12 cellular contexts compared by ENCODE assay signal in the genomic region with DNA sequence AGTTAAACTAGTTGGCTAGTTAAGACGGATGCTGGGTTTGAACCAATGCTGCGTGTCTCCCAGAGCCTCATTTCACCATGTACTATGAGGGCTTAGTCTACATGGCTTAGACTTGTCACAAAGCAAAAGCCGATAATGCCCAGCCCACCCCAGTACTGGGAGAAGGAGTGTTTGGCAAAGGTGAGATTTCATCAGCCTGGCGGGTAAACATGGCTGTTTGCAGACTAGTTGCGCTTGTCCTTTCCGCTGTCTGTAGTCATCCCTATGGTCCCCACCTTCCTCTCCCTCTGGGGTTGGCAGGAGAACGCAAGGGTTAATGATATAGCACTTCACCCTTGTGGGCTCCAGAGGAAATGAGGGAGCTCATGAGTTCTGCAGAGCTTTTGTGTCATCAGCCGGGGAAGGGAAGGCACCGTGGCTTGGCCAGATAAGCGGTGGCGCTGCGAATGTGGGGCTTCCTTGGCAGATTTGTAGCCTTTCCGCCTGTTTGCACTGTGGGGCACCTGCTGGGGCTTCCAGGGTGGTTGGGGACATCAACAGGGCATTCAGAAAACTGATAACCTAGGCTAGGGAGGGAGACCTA. TPM values are rescaled to one million over a fixed set of nuclear protein-coding genes. Genes with fewer than 3 reads are reported as not detected.
DNase-seq lines count a peak whose midpoint lies in the region; ATAC-seq and TF ChIP-seq lines count a peak whose summit lies in the region.
"Had no signal": no experiment of that assay in that cellular context is flagged by ENCODE, and none has a peak within 500 bp of the region (broad histone marks: within the 10 kb centered on the region; RNA-seq: fewer than 3 reads in every experiment).

No MANE protein-coding gene starts in this region.

- TF ChIP-seq POLR2A in tibial nerve (IDR thresholded peaks at IDR 0.05), result no peak

- TF ChIP-seq EP300 in tibial nerve (IDR thresholded peaks at IDR 0.05), result no peak

- H3K27me3 Mint-ChIP-seq in activated T-cell treated with anti-CD3 and anti-CD28 coated beads, Interleukin-2, amount 50 U/mL, for 72 hours (ENCODE audit: low read depth), result peaks cover 16% of the 10 kb centered on the region
- no peaks in the 10 kb centered on the region for H3K27me3 Mint-ChIP-seq in natural killer cell treated with Interleukin-12 subunit alpha and Interleukin-12 subunit beta and Interleukin-15 and Interleukin-18, amount 100 ng/mL, for 72 hours

- DNase-seq in DMS53 (lab: John Stamatoyannopoulos, UW), result peak; percentile 90
- DNase-seq in NCI-H1417 treated with DMSO at 0.1 percent for 48 hours (lab: John Stamatoyannopoulos, UW), result peak; percentile 4
- DNase-seq in activated T-cell treated with anti-CD3 and anti-CD28 coated beads, Interleukin-2, amount 50 U/mL, for 72 hours, result peak; percentile 12 to 35
- DNase-seq in natural killer cell treated with Interleukin-12 subunit alpha and Interleukin-12 subunit beta and Interleukin-15 and Interleukin-18, amount 100 ng/mL, for 72 hours (ENCODE audit: low spot score), result no peak
- DNase-seq in occipital lobe (lab: John Stamatoyannopoulos, UW), result no peak
- DNase-seq in tibial nerve (ENCODE audit: low spot score in 2 of 2), result no peak
- DNase-seq in effector CD8-positive, alpha-beta T cell (lab: John Stamatoyannopoulos, UW), result no peak
- DNase-seq: left lung; stimulated activated naive CD4-positive, alpha-beta T cell treated with Interleukin-2 at 50 U/mL for 16 hours had no signal

- H3K36me3 Mint-ChIP-seq in activated T-cell treated with anti-CD3 and anti-CD28 coated beads, Interleukin-2, amount 50 U/mL, for 72 hours (ENCODE audit: insufficient read depth in 2 of 2), result no peaks in the 10 kb centered on the region
- no peaks in the 10 kb centered on the region for H3K36me3 Mint-ChIP-seq in natural killer cell treated with Interleukin-12 subunit alpha and Interleukin-12 subunit beta and Interleukin-15 and Interleukin-18, amount 100 ng/mL, for 72 hours

- H3K4me3 Mint-ChIP-seq in activated T-cell treated with anti-CD3 and anti-CD28 coated beads, Interleukin-2, amount 50 U/mL, for 72 hours, result peak overlapping the region; percentile 72 to 81
- H3K4me3 Mint-ChIP-seq in natural killer cell treated with Interleukin-12 subunit alpha and Interleukin-12 subunit beta and Interleukin-15 and Interleukin-18, amount 100 ng/mL, for 72 hours, result peak overlapping the region; percentile 93

- H3K27ac Mint-ChIP-seq in activated T-cell treated with anti-CD3 and anti-CD28 coated beads, Interleukin-2, amount 50 U/mL, for 72 hours, result peak overlapping the region; percentile 92
- peak overlapping the region; percentile 97 for H3K27ac Mint-ChIP-seq in natural killer cell treated with Interleukin-12 subunit alpha and Interleukin-12 subunit beta and Interleukin-15 and Interleukin-18, amount 100 ng/mL, for 72 hours

- no peak overlapping the region for H3K4me3 ChIP-seq in tibial nerve
- H3K4me3 ChIP-seq: left lung, skin epidermis had no signal

- H3K27me3 ChIP-seq in tibial nerve, result no peaks in the 10 kb centered on the region

- 50 to 58% methylated on average over 13 of the region's 13 CpGs for WGBS in tibial nerve, 2 donors

- H3K4me1 ChIP-seq in tibial nerve, result peaks cover 0 to 83% (median 40%) of the 10 kb centered on the region in 4 donors

- H3K9me3 ChIP-seq in tibial nerve, result no peaks in the 10 kb centered on the region
- H3K9me3 ChIP-seq: left lung had no signal

- peaks cover 0 to 7% (median 0%) of the 10 kb centered on the region in 3 donors for H3K36me3 ChIP-seq in tibial nerve
- H3K36me3 ChIP-seq: left lung had no signal

- no peak for TF ChIP-seq CTCF in tibial nerve (IDR thresholded peaks at IDR 0.05)

- peak in 1 of 2 donors; percentile 18 for ATAC-seq in activated T-cell treated with anti-CD3 and anti-CD28 coated beads, Interleukin-2, amount 50 U/mL, for 72 hours (replicated peaks in 1 of 2)
- ATAC-seq in natural killer cell treated with Interleukin-12 subunit alpha and Interleukin-12 subunit beta and Interleukin-15 and Interleukin-18, amount 100 ng/mL, for 72 hours, result peak; percentile 59 to 64
- no peak for ATAC-seq in HG03159 (IDR thresholded peaks at IDR 0.05; ENCODE audit: unreplicated experiment)
- ATAC-seq: left lung had no signal

- peak overlapping the region in 2 of 4 donors; percentile 70 to 84 for H3K27ac ChIP-seq in tibial nerve

- peaks cover 40% of the 10 kb centered on the region for H3K4me1 Mint-ChIP-seq in activated T-cell treated with anti-CD3 and anti-CD28 coated beads, Interleukin-2, amount 50 U/mL, for 72 hours (ENCODE audit: low read depth)
- peaks cover 37 to 46% of the 10 kb centered on the region in 2 donors for H3K4me1 Mint-ChIP-seq in natural killer cell treated with Interleukin-12 subunit alpha and Interleukin-12 subunit beta and Interleukin-15 and Interleukin-18, amount 100 ng/mL, for 72 hours (ENCODE audit: low read depth in 2 of 2)

- H3K9me3 Mint-ChIP-seq in activated T-cell treated with anti-CD3 and anti-CD28 coated beads, Interleukin-2, amount 50 U/mL, for 72 hours, result no peaks in the 10 kb centered on the region
- no peaks in the 10 kb centered on the region for H3K9me3 Mint-ChIP-seq in natural killer cell treated with Interleukin-12 subunit alpha and Interleukin-12 subunit beta and Interleukin-15 and Interleukin-18, amount 100 ng/mL, for 72 hours

RNA-seq across cellular contexts. Expression of a gene that starts 29.2 kb away (rescaled TPM):
- 1 to 10 TPM; 1.9 to 3.9 TPM for total RNA-seq in activated T-cell treated with anti-CD3 and anti-CD28 coated beads, Interleukin-2, amount 50 U/mL, for 72 hours
- 1 to 10 TPM; 5.9 to 8.3 TPM for total RNA-seq in natural killer cell treated with Interleukin-12 subunit alpha and Interleukin-12 subunit beta and Interleukin-15 and Interleukin-18, amount 100 ng/mL, for 72 hours
- 0.78 TPM for total RNA-seq in occipital lobe
- total RNA-seq in tibial nerve, result 100 to 1,000 TPM in 3 of 4 donors, 10 to 100 TPM in 1; 51.8 to 108 (median 105) TPM

RNA-seq across cellular contexts. Expression of a gene that starts 49.7 kb away (rescaled TPM):
- 1 to 10 TPM; 1.7 TPM for total RNA-seq in activated T-cell treated with anti-CD3 and anti-CD28 coated beads, Interleukin-2, amount 50 U/mL, for 72 hours
- total RNA-seq in natural killer cell treated with Interleukin-12 subunit alpha and Interleukin-12 subunit beta and Interleukin-15 and Interleukin-18, amount 100 ng/mL, for 72 hours, result under 1 TPM; 0.50 to 0.67 TPM
- total RNA-seq in occipital lobe (28.1 TPM), tibial nerve (10 to 100 TPM; 24.6 to 95.2 (median 67.8) TPM)
- total RNA-seq: T-helper 1 cell treated with Interleukin-12 subunit alpha and Interleukin-12 subunit beta and Interleukin-4 antibody, amounts not matched to agents 30 ng/mL and 1 ng/mL, for 36 hours had no signal

Comparison
In these comparisons a context has a peak if more than half of its experiments do, and no peak if none do; other contexts are left out.
1. DNase-seq: peak in DMS53 (single experiment), NCI-H1417 treated with DMSO at 0.1 percent for 48 hours (single experiment) and activated T-cell treated with anti-CD3 and anti-CD28 coated beads, Interleukin-2, amount 50 U/mL, for 72 hours (2 of 2); none in natural killer cell treated with Interleukin-12 subunit alpha and Interleukin-12 subunit beta and Interleukin-15 and Interleukin-18, amount 100 ng/mL, for 72 hours (single experiment), occipital lobe (single experiment), tibial nerve (0 of 2) and effector CD8-positive, alpha-beta T cell (single experiment).
2. RNA of a gene that starts 29.2 kb away (total RNA-seq): 51.8 to 108 TPM in tibial nerve; 5.9 to 8.3 TPM in natural killer cell treated with Interleukin-12 subunit alpha and Interleukin-12 subunit beta and Interleukin-15 and Interleukin-18, amount 100 ng/mL, for 72 hours, 1.9 to 3.9 TPM in activated T-cell treated with anti-CD3 and anti-CD28 coated beads, Interleukin-2, amount 50 U/mL, for 72 hours and 0.78 TPM in occipital lobe (single experiment); every median in the first group is over 4 times any median in the second.
3. RNA of a gene that starts 49.7 kb away (total RNA-seq): 24.6 to 95.2 TPM in tibial nerve and 28.1 TPM in occipital lobe (single experiment); 1.7 TPM in activated T-cell treated with anti-CD3 and anti-CD28 coated beads, Interleukin-2, amount 50 U/mL, for 72 hours and 0.50 to 0.67 TPM in natural killer cell treated with Interleukin-12 subunit alpha and Interleukin-12 subunit beta and Interleukin-15 and Interleukin-18, amount 100 ng/mL, for 72 hours; every median in the first group is over 4 times any median in the second.